Comparison of ENCODE assay signal across 13 cellular contexts in the genomic region with DNA sequence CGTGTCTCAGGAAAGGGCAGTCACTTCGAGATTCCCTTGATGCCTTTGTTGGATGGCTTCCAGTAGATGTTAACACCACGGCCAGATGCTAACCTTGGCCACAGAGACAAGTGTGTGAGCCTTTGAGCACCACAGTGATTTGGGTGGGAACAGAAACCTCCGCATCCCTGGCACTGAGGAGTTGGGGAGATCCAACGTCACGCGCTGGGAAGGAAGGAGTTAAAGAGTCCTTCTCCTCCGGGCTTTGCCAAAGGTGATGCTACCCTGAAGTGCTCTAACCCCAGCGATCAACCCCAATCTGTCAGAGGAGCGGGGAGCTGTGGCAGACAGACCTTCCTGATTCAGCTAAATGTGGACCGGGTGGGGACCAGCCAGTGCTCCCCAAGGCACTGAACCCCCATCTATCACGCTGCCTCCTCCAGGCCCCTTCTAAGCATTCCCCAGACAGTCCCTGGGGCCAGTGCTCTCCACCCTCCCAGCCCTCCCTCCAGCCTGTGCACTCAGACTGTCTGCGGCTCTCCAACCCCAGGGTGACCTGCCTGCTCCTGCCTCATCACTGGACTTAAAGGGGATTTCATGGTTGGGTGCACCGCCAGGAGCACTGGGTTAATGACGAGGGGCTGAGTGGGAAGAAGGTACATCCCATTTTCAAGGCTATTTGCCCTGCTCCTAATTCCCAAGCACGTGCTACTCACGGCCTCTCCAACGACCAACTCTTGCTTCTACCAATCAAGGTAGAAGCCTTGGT. TPM values are rescaled to one million over a fixed set of nuclear protein-coding genes. Genes with fewer than 3 reads are reported as not detected.
DNase-seq lines count a peak whose midpoint lies in the region; ATAC-seq, FAIRE-seq and TF ChIP-seq lines count a peak whose summit lies in the region.
"Had no signal": no experiment of that assay in that cellular context is flagged by ENCODE, and none has a peak within 500 bp of the region (broad histone marks: within the 10 kb centered on the region; RNA-seq: fewer than 3 reads in every experiment).

No MANE protein-coding gene starts in this region.

- no peak for FAIRE-seq in HepG2 (lab: Jason Lieb, UNC)

- peaks cover 11 to 74% of the 10 kb centered on the region in 2 experiments for H3K27me3 ChIP-seq in HepG2 (ENCODE audit: control insufficient read depth in 1 of 2, insufficient read depth in 2 of 2, low read length in 2 of 2)
- peaks cover 0 to 3% of the 10 kb centered on the region in 2 donors for H3K27me3 ChIP-seq in right lobe of liver
- peaks cover 0 to 30% (median 3%) of the 10 kb centered on the region in 3 donors for H3K27me3 ChIP-seq in psoas muscle (ENCODE audit: insufficient read depth in 3 of 3, low read length in 2 of 3)

- no peaks in the 10 kb centered on the region for H4K20me1 ChIP-seq in HepG2 (ENCODE audit: insufficient read depth, low read length)

- H3K4me3 ChIP-seq in HepG2 (replicated peaks in 1 of 3; ENCODE audit: insufficient read depth in 1 of 3, low read depth in 2 of 3, low read length in 3 of 3) (no peak overlapping the region), right lobe of liver (no peak overlapping the region), psoas muscle (no peak overlapping the region)
- H3K4me3 ChIP-seq: GM23248 had no signal

- no peak for TF ChIP-seq EP300 in HepG2 (IDR thresholded peaks at IDR 0.05; ENCODE audit: low read depth in 2 of 2, low read length in 2 of 2)
- no peak for TF ChIP-seq EP300 in HepG2 (CRISPR knock-in tag; IDR thresholded peaks at IDR 0.05; ENCODE audit: borderline replicate concordance)

- no peak overlapping the region for H2AFZ ChIP-seq in HepG2 (ENCODE audit: low read length)
- H2AFZ ChIP-seq: GM23248 had no signal

- DNase-seq in HepG2 (ENCODE audit: low spot score) (no peak), right lobe of liver (no peak), chondrocyte (ENCODE audit: low spot score) (no peak), psoas muscle (no peak), iPS-NIHi7 (ENCODE audit: extremely low spot score) (no peak), NCI-H1092 treated with DMSO at 0.1 percent for 48 hours (lab: John Stamatoyannopoulos, UW) (no peak), GM19238 (ENCODE audit: insufficient read length, low spot score) (no peak)
- DNase-seq: aorta, GM23248, NCI-H2029, trophoblast cell had no signal

- in situ Hi-C loops in HepG2 (cut with HindIII; ENCODE audit: extremely low pct_ligation_motif_present, low pct_unique_long_range_greater_than_20kb), result no loop called here

- no peak for TF ChIP-seq POLR2A in HepG2 (IDR thresholded peaks at IDR 0.05; ENCODE audit: insufficient read depth in 1 of 2, low read depth in 2 of 2, low read length in 2 of 2)
- no peak for TF ChIP-seq POLR2A in right lobe of liver (IDR thresholded peaks at IDR 0.05)

- TF ChIP-seq CTCF in HepG2 (CRISPR knock-in tag; IDR thresholded peaks at IDR 0.05) (no peak), right lobe of liver (IDR thresholded peaks at IDR 0.05) (no peak), chondrocyte (IDR thresholded peaks at IDR 0.05) (no peak), psoas muscle (IDR thresholded peaks at IDR 0.05) (no peak)

- H3K36me3 Mint-ChIP-seq in chondrocyte (ENCODE audit: low read depth), result no peaks in the 10 kb centered on the region

- no peaks in the 10 kb centered on the region for H3K9me3 ChIP-seq in HepG2 (ENCODE audit: low read length)
- no peaks in the 10 kb centered on the region for H3K9me3 ChIP-seq in right lobe of liver
- H3K9me3 ChIP-seq in psoas muscle, result no peaks in the 10 kb centered on the region
- H3K9me3 ChIP-seq: neutrophil had no signal

- H3K4me3 Mint-ChIP-seq in chondrocyte (ENCODE audit: unreplicated experiment), result no peak overlapping the region

- peaks cover 8% of the 10 kb centered on the region for H3K4me1 ChIP-seq in HepG2 (ENCODE audit: insufficient read depth, low read length)
- peaks cover 0 to 3% (median 0%) of the 10 kb centered on the region in 4 donors for H3K4me1 ChIP-seq in right lobe of liver
- H3K4me1 ChIP-seq in psoas muscle, result peaks cover 6% of the 10 kb centered on the region

- peaks cover 54% of the 10 kb centered on the region for H3K4me1 Mint-ChIP-seq in chondrocyte (ENCODE audit: low read depth)

- H3K4me2 ChIP-seq in HepG2 (ENCODE audit: low read depth, low read length), result no peak overlapping the region

- CTCF ChIA-PET in HepG2 (lab: Yijun Ruan, JAX; ENCODE audit: low intra/inter-chr PET ratio, low total read pairs), result no interaction called here

- H3K27ac Mint-ChIP-seq in chondrocyte (ENCODE audit: unreplicated experiment), result peak overlapping the region; percentile 45

- WGBS in HepG2 (ENCODE audit: low lambda C conversion rate), result 16% methylated on average over 11 of the region's 18 CpGs
- 37% methylated on average over 10 of the region's 18 CpGs for WGBS in right lobe of liver (ENCODE audit: insufficient coverage, low coverage, low lambda C conversion rate, missing lambda C conversion rate)
- whole genome bisulfite sequencing in psoas muscle, 3 donors, result 31 to 35% (median 33%) methylated on average over 18 of the region's 18 CpGs

- no TSS peak for BruUV-seq in HepG2 (replicated peaks; lab: Mats Ljungman, UMichigan)

- no peaks in the 10 kb centered on the region for H3K27me3 Mint-ChIP-seq in chondrocyte (ENCODE audit: low read depth)

- no peak overlapping the region for H3K9ac ChIP-seq in HepG2 (ENCODE audit: insufficient read depth, low read depth, low read length)
- H3K9ac ChIP-seq: GM23248 had no signal

- TF ChIP-seq RAD21 in HepG2 (CRISPR knock-in tag; IDR thresholded peaks at IDR 0.05), result no peak

- intact Hi-C loops in HepG2 (cut with micrococcal nuclease; ENCODE audit: unreplicated experiment), result no loop called here
- intact Hi-C loops in right lobe of liver (cut with DNase I), result loop anchor here in 1 of 2 donors (5.0 kb wide), 1 partner anchor 61 kb away; no protein-coding TSS in a partner anchor
- intact Hi-C loops in psoas muscle (cut with DNase I), result no loop called here

- H3K9me3 Mint-ChIP-seq in chondrocyte (ENCODE audit: low read depth), result no peaks in the 10 kb centered on the region

- H3K36me3 ChIP-seq in HepG2 (replicated peaks in 1 of 2; ENCODE audit: control insufficient read depth in 1 of 2, insufficient read depth in 2 of 2, low read length in 2 of 2) (no peaks in the 10 kb centered on the region), right lobe of liver (no peaks in the 10 kb centered on the region), psoas muscle (ENCODE audit: insufficient read depth in 1 of 2, low read depth in 1 of 2) (no peaks in the 10 kb centered on the region)
- H3K36me3 ChIP-seq: neutrophil had no signal

- no peak for ATAC-seq in HepG2
- ATAC-seq in right lobe of liver, result no peak
- ATAC-seq in HG03280 (IDR thresholded peaks at IDR 0.05; ENCODE audit: unreplicated experiment), result peak; percentile 2
- ATAC-seq in psoas muscle, result no peak

- POLR2A ChIA-PET in HepG2 (lab: Yijun Ruan, JAX), result no interaction called here

- H3K27ac ChIP-seq in HepG2 (ENCODE audit: extremely low read length, insufficient read depth, low read length), result no peak overlapping the region
- no peak overlapping the region for H3K27ac ChIP-seq in right lobe of liver
- H3K27ac ChIP-seq in psoas muscle, result no peak overlapping the region
- H3K27ac ChIP-seq: GM23248, neutrophil had no signal

- no peaks in the 10 kb centered on the region for H3K79me2 ChIP-seq in HepG2 (ENCODE audit: insufficient read depth, low read length)

TF ChIP-seq in HepG2, 621 proteins besides CTCF, POLR2A, EP300 and RAD21 (continues in another document):
- TF ChIP-seq, protein P1, sequence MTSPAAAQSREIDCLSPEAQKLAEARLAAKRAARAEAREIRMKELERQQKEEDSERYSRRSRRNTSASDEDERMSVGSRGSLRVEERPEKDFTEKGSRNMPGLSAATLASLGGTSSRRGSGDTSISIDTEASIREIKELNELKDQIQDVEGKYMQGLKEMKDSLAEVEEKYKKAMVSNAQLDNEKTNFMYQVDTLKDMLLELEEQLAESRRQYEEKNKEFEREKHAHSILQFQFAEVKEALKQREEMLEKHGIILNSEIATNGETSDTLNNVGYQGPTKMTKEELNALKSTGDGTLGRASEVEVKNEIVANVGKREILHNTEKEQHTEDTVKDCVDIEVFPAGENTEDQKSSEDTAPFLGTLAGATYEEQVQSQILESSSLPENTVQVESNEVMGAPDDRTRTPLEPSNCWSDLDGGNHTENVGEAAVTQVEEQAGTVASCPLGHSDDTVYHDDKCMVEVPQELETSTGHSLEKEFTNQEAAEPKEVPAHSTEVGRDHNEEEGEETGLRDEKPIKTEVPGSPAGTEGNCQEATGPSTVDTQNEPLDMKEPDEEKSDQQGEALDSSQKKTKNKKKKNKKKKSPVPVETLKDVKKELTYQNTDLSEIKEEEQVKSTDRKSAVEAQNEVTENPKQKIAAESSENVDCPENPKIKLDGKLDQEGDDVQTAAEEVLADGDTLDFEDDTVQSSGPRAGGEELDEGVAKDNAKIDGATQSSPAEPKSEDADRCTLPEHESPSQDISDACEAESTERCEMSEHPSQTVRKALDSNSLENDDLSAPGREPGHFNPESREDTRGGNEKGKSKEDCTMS (CRISPR knock-in tag; conservative IDR thresholded peaks at IDR 0.05), result no peak

RNA-seq across cellular contexts. Expression of a gene that starts 3.2 kb away (rescaled TPM):
- total RNA-seq in HepG2 (2016; rRNA removed; fragmentation: Illumina TruSeq; extraction: Trizol) (10.9 and 12.4 TPM in 2 replicates), right lobe of liver (10 to 100 TPM in 3 of 6 experiments, 1 to 10 TPM in 3; 7.4 to 21.5 (median 11.3) TPM), chondrocyte (114 to 129 TPM (median 119 TPM) in 3 replicates), psoas muscle (10 to 100 TPM in 3 of 4 donors, 1 to 10 TPM in 1; 9.8 to 25.4 (median 16.2) TPM)
- 5.9 and 7.8 TPM in 2 replicates for total RNA-seq in HepG2 (2016; cell fraction: cytosol; rRNA removed; fragmentation: Illumina TruSeq; extraction: Trizol; ENCODE audit: low read depth)
- total RNA-seq in HepG2 (2016; cell fraction: insoluble cytoplasmic fraction; rRNA removed; fragmentation: Illumina TruSeq; extraction: Trizol), result 9.1 and 11.6 TPM in 2 replicates
- total RNA-seq in HepG2 (2016; cell fraction: membrane; rRNA removed; fragmentation: Illumina TruSeq; extraction: Trizol), result 9.3 and 10.5 TPM in 2 replicates
- 8.0 and 11.0 TPM in 2 replicates for total RNA-seq in HepG2 (2016; cell fraction: nucleus; rRNA removed; fragmentation: Illumina TruSeq; extraction: Trizol)
- polyA plus RNA-seq in HepG2 (2011; rRNA removed) (40.4 TPM in 2 replicates), psoas muscle (1 to 10 TPM; 5.8 to 8.5 (median 8.1) TPM)
- polyA plus RNA-seq in HepG2 (2011; cell fraction: cytosol; rRNA removed), result 13.2 and 21.6 TPM in 2 replicates
- polyA plus RNA-seq in HepG2 (2011; cell fraction: nucleus; rRNA removed), result 68.7 and 98.6 TPM in 2 replicates
- polyA plus RNA-seq in HepG2 (2012), result 10.2 and 11.3 TPM in 2 replicates
- polyA plus RNA-seq in HepG2 (2016; cell fraction: cytosol; fragmentation: Illumina TruSeq; extraction: Trizol; ENCODE audit: low read depth), result 0.85 and 1.1 TPM in 2 replicates
- polyA plus RNA-seq in HepG2 (2016; cell fraction: insoluble cytoplasmic fraction; fragmentation: Illumina TruSeq; extraction: Trizol; ENCODE audit: low read depth), result 8.6 and 11.0 TPM in 2 replicates
- 2.9 and 3.5 TPM in 2 replicates for polyA plus RNA-seq in HepG2 (2016; cell fraction: membrane; fragmentation: Illumina TruSeq; extraction: Trizol; ENCODE audit: low read depth)
- 18.8 and 21.3 TPM in 2 replicates for polyA plus RNA-seq in HepG2 (2016; cell fraction: nucleus; fragmentation: Illumina TruSeq; extraction: Trizol; ENCODE audit: insufficient read depth, low read depth)
- polyA minus RNA-seq in HepG2 (2011; rRNA and poly(A)+ RNA removed; ENCODE audit: low replicate concordance), result 37.5 and 62.6 TPM in 2 replicates
- polyA minus RNA-seq in HepG2 (2011; cell fraction: cytosol; rRNA and poly(A)+ RNA removed), result 19.0 and 21.4 TPM in 2 replicates
- 24.5 and 24.6 TPM in 2 replicates for polyA minus RNA-seq in HepG2 (2011; cell fraction: nucleus; rRNA and poly(A)+ RNA removed)
